In genomic region chr6:136525586-136526195, GRCh38 we compare ENCODE assay signal across 1 cellular context.
TF ChIP-seq lines count a peak whose summit lies in the region.

No MANE protein-coding gene starts in this region.

TF ChIP-seq in IMR-90, 13 proteins besides CTCF, POLR2A, EP300 and RAD21 (continued from another document):
- TF ChIP-seq ELK1 (IDR thresholded peaks at IDR 0.05; ENCODE audit: borderline replicate concordance, low read depth, low read length) (no peak), RFX5 (IDR thresholded peaks at IDR 0.05; ENCODE audit: low read depth, low read length) (no peak), USF2 (IDR thresholded peaks at IDR 0.05; ENCODE audit: low read depth, low read length) (no peak)
